ENCODE assay signal across 29 cellular contexts in genomic region chr5:60285910-60286309, GRCh38.
"Had no signal": no experiment of that assay in that cellular context is flagged by ENCODE, and none has a peak within 500 bp of the region (broad histone marks: within the 10 kb centered on the region; RNA-seq: fewer than 3 reads in every experiment).

No MANE protein-coding gene starts in this region.

- H3K36me3 ChIP-seq: adrenal gland, brain microvascular endothelial cell, heart right ventricle, left ventricle myocardium inferior, pancreas, prostate gland, upper lobe of left lung had no signal

- H3K9me3 Mint-ChIP-seq: activated naive CD8-positive, alpha-beta T cell treated with anti-CD3 and anti-CD28 coated beads for 36 hours; endodermal cell; mesothelial cell of epicardium; naive B cell; nephron progenitor cell had no signal

- H3K4me1 Mint-ChIP-seq: activated CD4-positive, alpha-beta T cell treated with anti-CD3 and anti-CD28 coated beads for 36 hours; activated naive CD8-positive, alpha-beta T cell treated with anti-CD3 and anti-CD28 coated beads for 36 hours; mesothelial cell of epicardium; nephron progenitor cell had no signal

- H3K27ac Mint-ChIP-seq: activated CD4-positive, alpha-beta T cell treated with anti-CD3 and anti-CD28 coated beads for 36 hours; activated naive CD4-positive, alpha-beta T cell treated with anti-CD3 and anti-CD28 coated beads for 36 hours; activated naive CD8-positive, alpha-beta T cell treated with anti-CD3 and anti-CD28 coated beads for 36 hours; endodermal cell; mesothelial cell of epicardium; naive B cell; nephron progenitor cell had no signal

- ATAC-seq: activated CD4-positive, alpha-beta T cell treated with anti-CD3 and anti-CD28 coated beads for 36 hours; esophagus mucosa; foreskin keratinocyte; heart right ventricle; sciatic nerve; stimulated activated naive CD8-positive, alpha-beta T cell treated with anti-CD3 and anti-CD28 coated beads, Interleukin-15, Interleukin-2, amounts not matched to agents 100 U/mL and 50 U/mL, for 24 hours had no signal

- H3K4me1 ChIP-seq: adrenal gland, foreskin keratinocyte, heart right ventricle, left ventricle myocardium inferior, prostate gland, upper lobe of left lung had no signal

- H3K36me3 Mint-ChIP-seq: activated naive CD8-positive, alpha-beta T cell treated with anti-CD3 and anti-CD28 coated beads for 36 hours; mesothelial cell of epicardium; naive B cell had no signal

- H3K27ac ChIP-seq: adrenal gland, brain microvascular endothelial cell, foreskin keratinocyte, heart right ventricle, left ventricle myocardium inferior, pancreas, prostate gland, skin epidermis, upper lobe of left lung had no signal

- H3K9me3 ChIP-seq: adrenal gland, heart right ventricle, left ventricle myocardium inferior, pancreas, prostate gland, upper lobe of left lung had no signal

- H3K27me3 Mint-ChIP-seq: activated CD4-positive, alpha-beta T cell treated with anti-CD3 and anti-CD28 coated beads for 36 hours; naive B cell had no signal

- H3K27me3 ChIP-seq: adrenal gland, brain microvascular endothelial cell, heart right ventricle, pancreas, upper lobe of left lung had no signal

- H3K4me3 ChIP-seq: adrenal gland, heart right ventricle, left ventricle myocardium inferior, pancreas, prostate gland, skin epidermis had no signal

- DNase-seq: activated CD4-positive, alpha-beta T cell treated with anti-CD3 and anti-CD28 coated beads for 36 hours; activated CD4-positive, alpha-beta T cell treated with anti-CD3 and anti-CD28 coated beads, Interleukin-2, amount 50 U/mL, for 4 hours; activated CD4-positive, CD25-positive, alpha-beta regulatory T cell; activated effector memory CD4-positive, alpha-beta T cell treated with Interleukin-2 at 50 U/mL for 16 hours; activated naive CD4-positive, alpha-beta T cell treated with anti-CD3 and anti-CD28 coated beads for 36 hours; activated naive CD8-positive, alpha-beta T cell treated with anti-CD3 and anti-CD28 coated beads for 36 hours; activated T-cell treated with anti-CD3 and anti-CD28 coated beads for 4 hours; adrenal gland; brain microvascular endothelial cell; caudate nucleus; cortex of kidney; endodermal cell; foreskin keratinocyte; heart right ventricle; left ventricle myocardium inferior; naive B cell; nephron progenitor cell; nucleus accumbens; pancreas; retina; stimulated activated CD4-positive, alpha-beta T cell treated with anti-CD3 and anti-CD28 coated beads, Interleukin-12 subunit alpha, Interleukin-12 subunit beta, amount 100 ng/mL, for 4 hours; stimulated activated CD4-positive, alpha-beta T cell treated with anti-CD3 and anti-CD28 coated beads, Interleukin-4, amount 100 ng/mL, for 1 hour; stimulated activated naive CD8-positive, alpha-beta T cell treated with anti-CD3 and anti-CD28 coated beads, Interleukin-15, Interleukin-2, amounts not matched to agents 100 U/mL and 50 U/mL, for 24 hours; upper lobe of left lung had no signal

- H3K4me3 Mint-ChIP-seq: activated CD4-positive, alpha-beta T cell treated with anti-CD3 and anti-CD28 coated beads for 36 hours; activated naive CD4-positive, alpha-beta T cell treated with anti-CD3 and anti-CD28 coated beads for 36 hours; activated naive CD8-positive, alpha-beta T cell treated with anti-CD3 and anti-CD28 coated beads for 36 hours; endodermal cell; mesothelial cell of epicardium; naive B cell; nephron progenitor cell had no signal
